Comparison of ENCODE assay signal across 22 cellular contexts in the genomic region with DNA sequence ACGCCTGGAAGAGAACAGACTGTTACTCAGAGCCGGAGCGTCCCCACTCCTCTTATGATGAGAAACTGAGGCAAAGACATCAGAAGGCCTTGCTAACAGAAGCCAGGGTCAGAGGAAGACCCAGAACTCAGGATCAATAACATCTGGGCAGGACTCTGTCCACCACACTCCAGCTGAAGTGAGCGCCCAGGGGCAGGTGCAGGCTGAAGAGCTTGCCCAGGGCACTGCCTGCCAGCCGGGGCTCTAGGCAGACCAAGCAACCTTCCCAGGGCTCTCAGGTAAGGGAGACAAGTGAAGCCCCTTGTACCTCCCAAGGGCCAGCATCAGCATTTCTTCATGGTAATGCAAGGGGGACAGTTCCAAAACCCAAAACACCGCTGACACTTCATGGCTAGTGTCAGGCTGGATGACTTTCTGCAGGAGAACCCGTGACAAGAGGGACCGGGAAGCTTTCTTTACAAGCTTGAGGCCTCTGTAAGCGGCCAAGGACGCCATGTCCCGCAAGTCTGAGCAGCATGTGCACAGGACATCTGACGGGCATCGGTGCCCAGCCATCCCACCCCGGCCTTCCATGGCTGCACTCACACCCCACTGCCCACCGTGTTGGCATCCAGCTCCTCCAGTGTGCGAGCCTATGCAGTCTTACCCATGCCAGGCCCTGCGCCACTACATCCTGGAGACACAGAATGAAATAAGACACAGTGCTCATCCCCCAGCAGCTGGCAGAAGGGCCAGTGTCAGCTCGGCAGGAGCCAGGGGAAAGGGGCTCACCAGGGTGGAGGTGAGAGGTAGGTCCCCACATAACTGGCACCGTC. TPM values are rescaled to one million over a fixed set of nuclear protein-coding genes. Genes with fewer than 3 reads are reported as not detected.
A peak's percentile ranks its signal among the peaks of the same experiment; 100 is the strongest.
DNase-seq lines count a peak whose midpoint lies in the region; ATAC-seq and TF ChIP-seq lines count a peak whose summit lies in the region.
"Had no signal": no experiment of that assay in that cellular context is flagged by ENCODE, and none has a peak within 500 bp of the region (broad histone marks: within the 10 kb centered on the region; RNA-seq: fewer than 3 reads in every experiment).

No MANE protein-coding gene starts in this region.

- H3K4me1 ChIP-seq in colonic mucosa (peaks cover 5% of the 10 kb centered on the region), vagina (peaks cover 61% of the 10 kb centered on the region)
- H3K4me1 ChIP-seq: foreskin keratinocyte had no signal

- intact Hi-C loops in colonic mucosa (cut with DNase I) (loop anchor here (10.0 kb wide), 2 partner anchors 142 to 272 kb away; no protein-coding TSS in a partner anchor), vagina (cut with DNase I) (loop anchor here (2.0 to 10.0 kb wide), 3 partner anchors 52 to 574 kb away; no protein-coding TSS in a partner anchor)
- intact Hi-C loops in activated CD4-positive, alpha-beta memory T cell treated with anti-CD3 and anti-CD28 coated beads for 36 hours (cut with micrococcal nuclease) = loop anchor here (10.0 kb wide), 2 partner anchors 492 to 922 kb away; no protein-coding TSS in a partner anchor

- no peak overlapping the region for H3K27ac Mint-ChIP-seq in activated T-cell treated with anti-CD3 and anti-CD28 coated beads, Interleukin-2, amount 50 U/mL, for 24 hours
- peak overlapping the region in 2 of 3 experiments; percentile 72 to 89 for H3K27ac Mint-ChIP-seq in nephron
- no peak overlapping the region for H3K27ac Mint-ChIP-seq in activated CD4-positive, alpha-beta memory T cell treated with anti-CD3 and anti-CD28 coated beads for 36 hours
- H3K27ac Mint-ChIP-seq: activated naive CD8-positive, alpha-beta T cell treated with anti-CD3 and anti-CD28 coated beads, Interleukin-2, amount 10 ng/mL, durations not matched to agents 7 days and 5 days; CD14-positive monocyte had no signal

- H3K36me3 ChIP-seq in colonic mucosa (no peaks in the 10 kb centered on the region), vagina (no peaks in the 10 kb centered on the region)

- H3K4me3 ChIP-seq in colonic mucosa (no peak overlapping the region), vagina (no peak overlapping the region)
- H3K4me3 ChIP-seq: suprapubic skin had no signal

- H3K4me3 Mint-ChIP-seq in activated T-cell treated with anti-CD3 and anti-CD28 coated beads, Interleukin-2, amount 50 U/mL, for 24 hours = no peak overlapping the region
- peak overlapping the region in 2 of 3 experiments; percentile 31 to 36 for H3K4me3 Mint-ChIP-seq in nephron
- no peak overlapping the region for H3K4me3 Mint-ChIP-seq in activated CD4-positive, alpha-beta memory T cell treated with anti-CD3 and anti-CD28 coated beads for 36 hours
- H3K4me3 Mint-ChIP-seq: activated naive CD8-positive, alpha-beta T cell treated with anti-CD3 and anti-CD28 coated beads, Interleukin-2, amount 10 ng/mL, durations not matched to agents 7 days and 5 days; brain; CD14-positive monocyte had no signal

- no peak overlapping the region for H3K27ac ChIP-seq in colonic mucosa
- peak overlapping the region; percentile 94 for H3K27ac ChIP-seq in vagina
- H3K27ac ChIP-seq: foreskin keratinocyte, suprapubic skin had no signal

- no peaks in the 10 kb centered on the region for H3K27me3 ChIP-seq in colonic mucosa
- H3K27me3 ChIP-seq in vagina = no peaks in the 10 kb centered on the region
- H3K27me3 ChIP-seq: foreskin keratinocyte, suprapubic skin had no signal

- H3K9me3 ChIP-seq in colonic mucosa (no peaks in the 10 kb centered on the region), vagina (no peaks in the 10 kb centered on the region)
- H3K9me3 ChIP-seq: suprapubic skin had no signal

- no peaks in the 10 kb centered on the region for H3K27me3 Mint-ChIP-seq in activated T-cell treated with anti-CD3 and anti-CD28 coated beads, Interleukin-2, amount 50 U/mL, for 24 hours
- peaks cover 5% of the 10 kb centered on the region for H3K27me3 Mint-ChIP-seq in nephron (ENCODE audit: low read depth)
- H3K27me3 Mint-ChIP-seq in activated CD4-positive, alpha-beta memory T cell treated with anti-CD3 and anti-CD28 coated beads for 36 hours = no peaks in the 10 kb centered on the region
- H3K27me3 Mint-ChIP-seq: activated naive CD8-positive, alpha-beta T cell treated with anti-CD3 and anti-CD28 coated beads, Interleukin-2, amount 10 ng/mL, durations not matched to agents 7 days and 5 days had no signal

- H3K9me3 Mint-ChIP-seq in activated T-cell treated with anti-CD3 and anti-CD28 coated beads, Interleukin-2, amount 50 U/mL, for 24 hours = no peaks in the 10 kb centered on the region
- H3K9me3 Mint-ChIP-seq in nephron = no peaks in the 10 kb centered on the region
- no peaks in the 10 kb centered on the region for H3K9me3 Mint-ChIP-seq in activated CD4-positive, alpha-beta memory T cell treated with anti-CD3 and anti-CD28 coated beads for 36 hours
- H3K9me3 Mint-ChIP-seq: activated naive CD8-positive, alpha-beta T cell treated with anti-CD3 and anti-CD28 coated beads, Interleukin-2, amount 10 ng/mL, durations not matched to agents 7 days and 5 days; brain; CD14-positive monocyte had no signal

- TF ChIP-seq POLR2A in vagina (IDR thresholded peaks at IDR 0.05) = no peak
- no peak for TF ChIP-seq POLR2A in erythroblast (IDR thresholded peaks at IDR 0.05; ENCODE audit: low read length)

- POLR2A ChIA-PET in activated CD4-positive, alpha-beta memory T cell treated with anti-CD3 and anti-CD28 coated beads for 36 hours (lab: Charles Lee) = interaction anchor here (0.7 kb wide), 1 partner anchor 860 kb away, joined by 3 read pairs; no protein-coding TSS in a partner anchor

- H3K4me1 Mint-ChIP-seq in activated T-cell treated with anti-CD3 and anti-CD28 coated beads, Interleukin-2, amount 50 U/mL, for 24 hours (ENCODE audit: low read depth) = peaks cover 35% of the 10 kb centered on the region
- H3K4me1 Mint-ChIP-seq in nephron = peaks cover 52% of the 10 kb centered on the region
- peaks cover 20% of the 10 kb centered on the region for H3K4me1 Mint-ChIP-seq in activated CD4-positive, alpha-beta memory T cell treated with anti-CD3 and anti-CD28 coated beads for 36 hours (ENCODE audit: low read depth)

- CTCF ChIA-PET in activated CD4-positive, alpha-beta memory T cell treated with anti-CD3 and anti-CD28 coated beads for 36 hours (lab: Charles Lee) = interaction anchor here (0.8 to 1.9 kb wide), 3 partner anchors 14 to 585 kb away, joined by 5 to 9 read pairs (median 6); partner anchors contain the start of genes LSG1 and XXYLT1

- no peaks in the 10 kb centered on the region for H3K36me3 Mint-ChIP-seq in activated T-cell treated with anti-CD3 and anti-CD28 coated beads, Interleukin-2, amount 50 U/mL, for 24 hours (ENCODE audit: low read depth)
- no peaks in the 10 kb centered on the region for H3K36me3 Mint-ChIP-seq in nephron (ENCODE audit: low read depth)
- no peaks in the 10 kb centered on the region for H3K36me3 Mint-ChIP-seq in activated CD4-positive, alpha-beta memory T cell treated with anti-CD3 and anti-CD28 coated beads for 36 hours
- H3K36me3 Mint-ChIP-seq: brain had no signal

- no peak overlapping the region for H3K9ac ChIP-seq in colonic mucosa (ENCODE audit: low read depth in 2 of 2, low read length in 2 of 2)

- no peak for ATAC-seq in GM21390 (IDR thresholded peaks at IDR 0.05; ENCODE audit: unreplicated experiment)
- ATAC-seq: foreskin keratinocyte, HCT116 had no signal

- peak; percentile 26 for DNase-seq in activated T-cell treated with anti-CD3 and anti-CD28 coated beads, Interleukin-2, amount 50 U/mL, for 24 hours
- DNase-seq in activated T-cell treated with anti-CD3 and anti-CD28 coated beads for 4 hours (no peak), colonic mucosa (peak; percentile 17), vagina (ENCODE audit: extremely low spot score in 2 of 2) (no peak), erythroblast (lab: John Stamatoyannopoulos, UW) (no peak)
- DNase-seq in activated CD4-positive, alpha-beta memory T cell treated with anti-CD3 and anti-CD28 coated beads for 36 hours = no peak
- DNase-seq: activated naive CD8-positive, alpha-beta T cell treated with anti-CD3 and anti-CD28 coated beads, Interleukin-2, amount 10 ng/mL, durations not matched to agents 7 days and 5 days; cortex of kidney; DMS79 treated with DMSO at 0.1 percent for 48 hours; foreskin keratinocyte; KBM-7; MV-4-11; NCI-H1930; NK-92 treated with Interleukin-12 subunit alpha and Interleukin-12 subunit beta, amount 100 ng/mL, for 24 hours; small intestine; stimulated activated CD4-positive, alpha-beta T cell treated with anti-CD3 and anti-CD28 coated beads, Interleukin-4, amount 100 ng/mL, for 4 hours had no signal

- TF ChIP-seq CTCF in colonic mucosa (IDR thresholded peaks at IDR 0.05) = no peak
- TF ChIP-seq CTCF in nephron (IDR thresholded peaks at IDR 0.05; ENCODE audit: unreplicated experiment in 3 of 3) = no peak
- TF ChIP-seq CTCF in vagina (IDR thresholded peaks at IDR 0.05) = no peak

RNA-seq across cellular contexts. Expression of gene XXYLT1, which starts 14.1 kb away (rescaled TPM):
- 10 to 100 TPM in 1 of 2 donors, 1 to 10 TPM in 1; 8.3 to 10.9 TPM for total RNA-seq in colonic mucosa
- total RNA-seq in vagina = 14.5 TPM
- total RNA-seq in activated CD4-positive, alpha-beta memory T cell treated with anti-CD3 and anti-CD28 coated beads for 36 hours = 1 to 10 TPM; 3.3 to 4.4 TPM

Comparison
In these comparisons a context has a peak if more than half of its experiments do, and no peak if none do; other contexts are left out.
1. DNase-seq: peak in activated T-cell treated with anti-CD3 and anti-CD28 coated beads, Interleukin-2, amount 50 U/mL, for 24 hours (single experiment) and colonic mucosa (single experiment); none in activated T-cell treated with anti-CD3 and anti-CD28 coated beads for 4 hours (single experiment), vagina (0 of 2), erythroblast (0 of 2) and activated CD4-positive, alpha-beta memory T cell treated with anti-CD3 and anti-CD28 coated beads for 36 hours (single experiment).
2. H3K27ac Mint-ChIP-seq: peak in nephron (2 of 3); none in activated T-cell treated with anti-CD3 and anti-CD28 coated beads, Interleukin-2, amount 50 U/mL, for 24 hours (single experiment) and activated CD4-positive, alpha-beta memory T cell treated with anti-CD3 and anti-CD28 coated beads for 36 hours (single experiment).
3. H3K4me3 Mint-ChIP-seq: peak in nephron (2 of 3); none in activated T-cell treated with anti-CD3 and anti-CD28 coated beads, Interleukin-2, amount 50 U/mL, for 24 hours (single experiment) and activated CD4-positive, alpha-beta memory T cell treated with anti-CD3 and anti-CD28 coated beads for 36 hours (single experiment).